Comparison of ENCODE assay signal across 9 cellular contexts in the genomic region with DNA sequence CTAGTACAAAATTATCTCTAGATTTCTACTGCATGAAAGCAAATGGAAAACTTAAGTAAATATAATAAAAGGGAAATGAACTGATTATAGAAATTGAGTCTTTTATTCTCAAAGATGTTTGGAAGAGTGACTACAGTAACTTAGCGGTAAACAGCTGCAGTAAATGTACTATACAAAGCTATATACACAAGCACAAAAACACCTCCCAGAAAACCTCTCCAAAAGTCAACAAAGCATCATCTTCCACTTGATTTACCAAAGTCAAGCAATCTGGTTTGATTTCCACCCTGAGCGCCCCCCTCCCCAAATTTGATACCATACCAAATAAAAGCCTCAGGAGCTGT. TPM values are rescaled to one million over a fixed set of nuclear protein-coding genes. Genes with fewer than 3 reads are reported as not detected.
DNase-seq lines count a peak whose midpoint lies in the region; ATAC-seq and TF ChIP-seq lines count a peak whose summit lies in the region.
"Had no signal": no experiment of that assay in that cellular context is flagged by ENCODE, and none has a peak within 500 bp of the region (broad histone marks: within the 10 kb centered on the region; RNA-seq: fewer than 3 reads in every experiment).

No MANE protein-coding gene starts in this region.

- no peaks in the 10 kb centered on the region for H3K27me3 ChIP-seq in CD4-positive, CD25-positive, alpha-beta regulatory T cell (ENCODE audit: control insufficient read depth, insufficient read depth, low read length)
- H3K27me3 ChIP-seq in mononuclear cell (ENCODE audit: insufficient read depth, low read length) (no peaks in the 10 kb centered on the region), vagina (no peaks in the 10 kb centered on the region)

- no peak for TF ChIP-seq CTCF in vagina (IDR thresholded peaks at IDR 0.05)

- peaks cover 58% of the 10 kb centered on the region for H3K4me1 ChIP-seq in CD4-positive, CD25-positive, alpha-beta regulatory T cell (ENCODE audit: control insufficient read depth, insufficient read depth, low read length, poor library complexity, severe bottlenecking)
- H3K4me1 ChIP-seq in mononuclear cell (ENCODE audit: insufficient read depth, low read length), result peaks cover 74% of the 10 kb centered on the region
- peaks cover 48% of the 10 kb centered on the region for H3K4me1 ChIP-seq in vagina

- intact Hi-C loops in vagina (cut with DNase I), result no loop called here

- H3K27ac ChIP-seq in CD4-positive, CD25-positive, alpha-beta regulatory T cell (ENCODE audit: insufficient read depth, low read length, poor library complexity, severe bottlenecking), result peak overlapping the region; percentile 96
- H3K27ac ChIP-seq in vagina, result no peak overlapping the region

- H3K9me3 ChIP-seq in CD4-positive, CD25-positive, alpha-beta regulatory T cell (ENCODE audit: control insufficient read depth in 2 of 2, low read length in 2 of 2), result no peaks in the 10 kb centered on the region
- H3K9me3 ChIP-seq in mononuclear cell (ENCODE audit: low read depth, low read length) (no peaks in the 10 kb centered on the region), vagina (no peaks in the 10 kb centered on the region)

- no peak for DNase-seq in CD4-positive, CD25-positive, alpha-beta regulatory T cell
- DNase-seq in NCI-H1092 (lab: John Stamatoyannopoulos, UW) (peak; percentile 89), vagina (ENCODE audit: extremely low spot score in 2 of 2) (no peak), T1000 (lab: John Stamatoyannopoulos, UW) (no peak)
- DNase-seq: stimulated activated naive CD4-positive, alpha-beta T cell treated with Interleukin-2 at 50 U/mL for 16 hours had no signal

- peaks cover 9% of the 10 kb centered on the region for H3K36me3 ChIP-seq in CD4-positive, CD25-positive, alpha-beta regulatory T cell (ENCODE audit: control insufficient read depth, insufficient read depth, low read length)
- no peaks in the 10 kb centered on the region for H3K36me3 ChIP-seq in vagina

- peaks cover 14% of the 10 kb centered on the region for H3K27me3 Mint-ChIP-seq in CD4-positive, CD25-positive, alpha-beta regulatory T cell
- H3K27me3 Mint-ChIP-seq in activated naive CD8-positive, alpha-beta T cell, result no peaks in the 10 kb centered on the region

- H3K9me3 Mint-ChIP-seq in CD4-positive, CD25-positive, alpha-beta regulatory T cell, result peaks cover 0 to 1% (median 0%) of the 10 kb centered on the region in 7 donors
- H3K9me3 Mint-ChIP-seq in activated naive CD8-positive, alpha-beta T cell (ENCODE audit: low read depth), result no peaks in the 10 kb centered on the region

- H3K4me1 Mint-ChIP-seq in CD4-positive, CD25-positive, alpha-beta regulatory T cell, result peaks cover 36 to 65% (median 42%) of the 10 kb centered on the region in 4 donors
- H3K4me1 Mint-ChIP-seq in activated naive CD8-positive, alpha-beta T cell (ENCODE audit: low read depth), result peaks cover 62% of the 10 kb centered on the region

- TF ChIP-seq POLR2A in vagina (IDR thresholded peaks at IDR 0.05), result no peak

- peak overlapping the region; percentile 95 to 99 (median 98) for H3K4me3 Mint-ChIP-seq in CD4-positive, CD25-positive, alpha-beta regulatory T cell
- peak overlapping the region; percentile 98 for H3K4me3 Mint-ChIP-seq in activated naive CD8-positive, alpha-beta T cell

- peak overlapping the region; percentile 100 for H3K4me3 ChIP-seq in CD4-positive, CD25-positive, alpha-beta regulatory T cell (ENCODE audit: low read depth, low read length)
- H3K4me3 ChIP-seq in mononuclear cell (ENCODE audit: low read length) (peak overlapping the region; percentile 83), vagina (no peak overlapping the region)

- peaks cover 22% of the 10 kb centered on the region for H3K36me3 Mint-ChIP-seq in CD4-positive, CD25-positive, alpha-beta regulatory T cell
- peaks cover 9% of the 10 kb centered on the region for H3K36me3 Mint-ChIP-seq in activated naive CD8-positive, alpha-beta T cell

- ATAC-seq in CD4-positive, CD25-positive, alpha-beta regulatory T cell (ENCODE audit: low read depth in 2 of 2), result no peak
- no peak for ATAC-seq in HG02973 (IDR thresholded peaks at IDR 0.05; ENCODE audit: unreplicated experiment)
- ATAC-seq in GM18861 (IDR thresholded peaks at IDR 0.05; ENCODE audit: unreplicated experiment), result no peak

- peak overlapping the region in 2 of 3 donors; percentile 99 for H3K27ac Mint-ChIP-seq in CD4-positive, CD25-positive, alpha-beta regulatory T cell
- peak overlapping the region; percentile 74 for H3K27ac Mint-ChIP-seq in activated naive CD8-positive, alpha-beta T cell

RNA-seq across cellular contexts. Expression of gene GPCPD1, which starts 2.7 kb away (rescaled TPM):
- 136 TPM for total RNA-seq in CD4-positive, CD25-positive, alpha-beta regulatory T cell
- 10 to 100 TPM; 26.8 to 39.5 (median 31.6) TPM for polyA plus RNA-seq in CD4-positive, CD25-positive, alpha-beta regulatory T cell
- total RNA-seq in mononuclear cell (141 TPM), vagina (14.7 TPM)

Comparison
In these comparisons a context has a peak if more than half of its experiments do, and no peak if none do; other contexts are left out.
1. H3K4me3 ChIP-seq: peak in CD4-positive, CD25-positive, alpha-beta regulatory T cell (single experiment) and mononuclear cell (single experiment); none in vagina (0 of 2).